Comparison of ENCODE assay signal across 8 cellular contexts in genomic region chr17:45246861-45247428, GRCh38.
DNase-seq lines count a peak whose midpoint lies in the region; ATAC-seq, FAIRE-seq and TF ChIP-seq lines count a peak whose summit lies in the region.

No MANE protein-coding gene starts in this region.

- H3K36me3 ChIP-seq in iPS-15b (ENCODE audit: control insufficient read depth, insufficient read depth, low read length) = peaks cover 10% of the 10 kb centered on the region

- peak; percentile 31 for TF ChIP-seq CTCF in GM12865 (IDR thresholded peaks at IDR 0.05; ENCODE audit: insufficient read depth, low read depth, low read length, missing control alignments)

- no peaks in the 10 kb centered on the region for H3K9me3 ChIP-seq in iPS-15b (ENCODE audit: control insufficient read depth, insufficient read depth, low read length)

- H3K27me3 Mint-ChIP-seq in activated naive CD8-positive, alpha-beta T cell treated with anti-CD3 and anti-CD28 coated beads, Interleukin-2, amount 50 U/mL, for 24 hours = no peaks in the 10 kb centered on the region

- H3K27ac Mint-ChIP-seq in activated naive CD8-positive, alpha-beta T cell treated with anti-CD3 and anti-CD28 coated beads, Interleukin-2, amount 50 U/mL, for 24 hours = peak overlapping the region; percentile 88
- H3K27ac Mint-ChIP-seq in stimulated activated effector memory CD8-positive, alpha-beta T cell treated with anti-CD3 and anti-CD28 coated beads, Interleukin-12 subunit alpha, Interleukin-12 subunit beta, amount 100 ng/mL, for 72 hours = peak overlapping the region; percentile 92

- peak; percentile 47 for DNase-seq in GM12865 (ENCODE audit: low read depth)
- peak; percentile 46 for DNase-seq in NCI-H1694 treated with DMSO at 0.1 percent for 48 hours (lab: John Stamatoyannopoulos, UW)
- DNase-seq in activated naive CD8-positive, alpha-beta T cell treated with anti-CD3 and anti-CD28 coated beads, Interleukin-2, amount 50 U/mL, for 24 hours = peak; percentile 40
- no peak for DNase-seq in stimulated activated effector memory CD8-positive, alpha-beta T cell treated with anti-CD3 and anti-CD28 coated beads, Interleukin-12 subunit alpha, Interleukin-12 subunit beta, amount 100 ng/mL, for 72 hours (ENCODE audit: low spot score in 2 of 2)
- no peak for DNase-seq in stimulated activated naive CD4-positive, alpha-beta T cell treated with Interleukin-2 at 50 U/mL for 16 hours (lab: John Stamatoyannopoulos, UW)
- DNase-seq in RCC 7860 (ENCODE audit: low spot score) = no peak

- ATAC-seq in activated naive CD8-positive, alpha-beta T cell treated with anti-CD3 and anti-CD28 coated beads, Interleukin-2, amount 50 U/mL, for 24 hours = no peak
- no peak for ATAC-seq in stimulated activated effector memory CD8-positive, alpha-beta T cell treated with anti-CD3 and anti-CD28 coated beads, Interleukin-12 subunit alpha, Interleukin-12 subunit beta, amount 100 ng/mL, for 72 hours
- ATAC-seq in GM21526 (IDR thresholded peaks at IDR 0.05; ENCODE audit: low FRiP score, unreplicated experiment) = no peak

- peaks cover 3% of the 10 kb centered on the region for H3K4me1 ChIP-seq in iPS-15b (ENCODE audit: control insufficient read depth, insufficient read depth, low read length)

- H3K9me3 Mint-ChIP-seq in activated naive CD8-positive, alpha-beta T cell treated with anti-CD3 and anti-CD28 coated beads, Interleukin-2, amount 50 U/mL, for 24 hours = no peaks in the 10 kb centered on the region
- H3K9me3 Mint-ChIP-seq in stimulated activated effector memory CD8-positive, alpha-beta T cell treated with anti-CD3 and anti-CD28 coated beads, Interleukin-12 subunit alpha, Interleukin-12 subunit beta, amount 100 ng/mL, for 72 hours = no peaks in the 10 kb centered on the region

- peaks cover 45% of the 10 kb centered on the region for H3K36me3 Mint-ChIP-seq in activated naive CD8-positive, alpha-beta T cell treated with anti-CD3 and anti-CD28 coated beads, Interleukin-2, amount 50 U/mL, for 24 hours (ENCODE audit: low read depth)
- peaks cover 92% of the 10 kb centered on the region for H3K36me3 Mint-ChIP-seq in stimulated activated effector memory CD8-positive, alpha-beta T cell treated with anti-CD3 and anti-CD28 coated beads, Interleukin-12 subunit alpha, Interleukin-12 subunit beta, amount 100 ng/mL, for 72 hours

- peaks cover 4% of the 10 kb centered on the region for H3K27me3 ChIP-seq in iPS-15b (ENCODE audit: control insufficient read depth, insufficient read depth, low read length)

- H3K9ac ChIP-seq in iPS-15b (ENCODE audit: low read depth, low read length) = no peak overlapping the region

- H3K4me1 Mint-ChIP-seq in activated naive CD8-positive, alpha-beta T cell treated with anti-CD3 and anti-CD28 coated beads, Interleukin-2, amount 50 U/mL, for 24 hours = peaks cover 47% of the 10 kb centered on the region
- H3K4me1 Mint-ChIP-seq in stimulated activated effector memory CD8-positive, alpha-beta T cell treated with anti-CD3 and anti-CD28 coated beads, Interleukin-12 subunit alpha, Interleukin-12 subunit beta, amount 100 ng/mL, for 72 hours = peaks cover 56% of the 10 kb centered on the region

- FAIRE-seq in RCC 7860 (lab: Jason Lieb, UNC) = no peak

- H3K4me3 Mint-ChIP-seq in activated naive CD8-positive, alpha-beta T cell treated with anti-CD3 and anti-CD28 coated beads, Interleukin-2, amount 50 U/mL, for 24 hours = peak overlapping the region; percentile 83
- peak overlapping the region; percentile 78 for H3K4me3 Mint-ChIP-seq in stimulated activated effector memory CD8-positive, alpha-beta T cell treated with anti-CD3 and anti-CD28 coated beads, Interleukin-12 subunit alpha, Interleukin-12 subunit beta, amount 100 ng/mL, for 72 hours

- peak overlapping the region; percentile 89 for H3K4me3 ChIP-seq in GM12865 (ENCODE audit: low read depth, low read length)
- H3K4me3 ChIP-seq in iPS-15b (ENCODE audit: low read depth, low read length) = peak overlapping the region; percentile 75

Comparison
In these comparisons a context has a peak if more than half of its experiments do, and no peak if none do; other contexts are left out.
1. DNase-seq: peak in GM12865 (single experiment), NCI-H1694 treated with DMSO at 0.1 percent for 48 hours (single experiment) and activated naive CD8-positive, alpha-beta T cell treated with anti-CD3 and anti-CD28 coated beads, Interleukin-2, amount 50 U/mL, for 24 hours (single experiment); none in stimulated activated effector memory CD8-positive, alpha-beta T cell treated with anti-CD3 and anti-CD28 coated beads, Interleukin-12 subunit alpha, Interleukin-12 subunit beta, amount 100 ng/mL, for 72 hours (0 of 2), stimulated activated naive CD4-positive, alpha-beta T cell treated with Interleukin-2 at 50 U/mL for 16 hours (single experiment) and RCC 7860 (single experiment).